In the genomic region with DNA sequence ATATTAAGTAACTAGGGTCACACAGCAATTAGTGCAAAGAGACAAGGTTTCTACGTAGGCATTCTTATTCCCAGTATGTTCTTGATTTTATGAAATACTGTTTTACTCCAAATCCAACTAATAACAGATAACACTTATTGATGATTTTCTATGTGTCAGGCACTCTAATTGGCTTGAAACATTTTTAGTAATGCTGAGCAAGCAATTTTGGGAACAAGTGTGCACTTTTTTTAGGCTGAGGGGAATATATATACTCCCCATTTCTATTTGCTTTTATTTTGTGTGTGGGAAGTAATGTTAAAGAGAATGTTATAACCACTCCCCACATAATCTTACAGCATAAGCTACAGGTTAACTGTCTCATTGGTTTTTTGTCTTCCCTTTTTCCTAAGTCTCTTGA, we compare ENCODE assay signal across 9 cellular contexts. TPM values are rescaled to one million over a fixed set of nuclear protein-coding genes. Genes with fewer than 3 reads are reported as not detected.
"Had no signal": no experiment of that assay in that cellular context is flagged by ENCODE, and none has a peak within 500 bp of the region (broad histone marks: within the 10 kb centered on the region; RNA-seq: fewer than 3 reads in every experiment).

No MANE protein-coding gene starts in this region.

- H3K4me1 ChIP-seq: HAP-1 had no signal

- H3K9me3 ChIP-seq: HAP-1 had no signal

- H3K27ac ChIP-seq: HL-60 had no signal

- ATAC-seq: GM23338, HCT116 had no signal

- DNase-seq: H7, HFFc6, Kasumi-1, KG1 had no signal

- H3K27ac Mint-ChIP-seq: GM23338, HFFc6 had no signal

- H2AFZ ChIP-seq: GM23338 had no signal

- H3K4me2 ChIP-seq: GM23338 had no signal

- H3K9me3 Mint-ChIP-seq: GM23338 had no signal

- H3K36me3 Mint-ChIP-seq: IgD-negative memory B cell had no signal

- H3K36me3 ChIP-seq: HAP-1 had no signal

- H3K4me3 Mint-ChIP-seq: GM23338, HFFc6, IgD-negative memory B cell had no signal

- H3K4me3 ChIP-seq: GM23338, HAP-1 had no signal

RNA-seq across cellular contexts. Expression of a gene that starts 4.2 kb away (rescaled TPM):
- polyA plus RNA-seq: IgD-negative memory B cell had no signal
